8 cellular contexts compared by ENCODE assay signal in genomic region chr14:70077005-70077404, GRCh38.
"Had no signal": no experiment of that assay in that cellular context is flagged by ENCODE, and none has a peak within 500 bp of the region (broad histone marks: within the 10 kb centered on the region; RNA-seq: fewer than 3 reads in every experiment).

No MANE protein-coding gene starts in this region.

- H3K27ac ChIP-seq: GM23248 had no signal

- H3K27ac Mint-ChIP-seq: HFFc6 had no signal

- H2AFZ ChIP-seq: GM23248 had no signal

- DNase-seq: GM23248, GOT3, H7, HFFc6, IMR-90 had no signal

- H3K4me1 ChIP-seq: HAP-1 had no signal

- H3K9me3 ChIP-seq: HAP-1 had no signal

- H3K36me3 ChIP-seq: HAP-1 had no signal

- H3K4me3 Mint-ChIP-seq: HFFc6 had no signal

- H3K9me3 Mint-ChIP-seq: HFFc6 had no signal

- H3K9ac ChIP-seq: GM23248 had no signal

- H3K4me3 ChIP-seq: GM23248, HAP-1, K562 had no signal

- ATAC-seq: HCT116, K562 had no signal
